In the genomic region with DNA sequence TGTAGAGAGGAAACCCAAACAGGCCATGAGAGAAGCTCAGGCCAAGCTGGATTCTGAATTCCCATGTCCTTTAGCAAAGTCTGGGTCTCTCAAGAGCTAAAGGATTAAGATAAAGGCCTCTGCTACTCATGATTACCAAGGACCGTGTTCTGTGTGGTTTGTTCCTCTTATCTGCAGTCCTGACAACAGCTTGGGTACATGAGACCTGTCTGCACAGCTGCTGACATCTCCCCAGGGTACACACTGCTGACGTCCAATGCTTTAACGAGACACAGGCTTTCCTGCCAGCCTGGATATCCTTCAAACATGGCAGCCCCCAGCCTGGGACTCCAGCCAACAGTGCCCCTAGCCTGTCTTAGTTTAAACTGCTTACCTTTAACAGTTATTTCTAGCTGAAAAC, we compare ENCODE assay signal across 16 cellular contexts.
DNase-seq lines count a peak whose midpoint lies in the region; ATAC-seq and TF ChIP-seq lines count a peak whose summit lies in the region.
"Had no signal": no experiment of that assay in that cellular context is flagged by ENCODE, and none has a peak within 500 bp of the region (broad histone marks: within the 10 kb centered on the region; RNA-seq: fewer than 3 reads in every experiment).

No MANE protein-coding gene starts in this region.

- no peaks in the 10 kb centered on the region for H3K27me3 ChIP-seq in SJCRH30
- no peaks in the 10 kb centered on the region for H3K27me3 ChIP-seq in trophoblast cell (ENCODE audit: insufficient read depth, low read length)

- H3K14ac ChIP-seq in trophoblast cell (ENCODE audit: low read length): no peak overlapping the region

- H2BK5ac ChIP-seq in trophoblast cell (ENCODE audit: low read depth, low read length, poor library complexity): no peak overlapping the region

- H3K36me3 ChIP-seq in SJCRH30: no peaks in the 10 kb centered on the region
- H3K36me3 ChIP-seq in trophoblast cell (ENCODE audit: control insufficient read depth in 1 of 2, insufficient read depth in 2 of 2, low read length in 2 of 2): no peaks in the 10 kb centered on the region

- intact Hi-C loops in Right ventricle myocardium superior (cut with DNase I) (no loop called here), cardiac septum (cut with DNase I) (loop anchor here (10.0 kb wide), 1 partner anchor 90 kb away; no protein-coding TSS in a partner anchor)

- no CpG with 5 or more reads among the region's 3 CpGs for WGBS in trophoblast cell (ENCODE audit: extremely low coverage, insufficient coverage, insufficient read length)

- H2BK12ac ChIP-seq in trophoblast cell (ENCODE audit: low read length): no peak overlapping the region

- TF ChIP-seq POLR2A in erythroblast (IDR thresholded peaks at IDR 0.05; ENCODE audit: low read length): peak; percentile 30

- H2AFZ ChIP-seq in trophoblast cell (ENCODE audit: insufficient read depth, low read length, poor library complexity): peak overlapping the region; percentile 23

- H3K79me1 ChIP-seq in trophoblast cell (ENCODE audit: low read length): no peaks in the 10 kb centered on the region

- peaks cover 10% of the 10 kb centered on the region for H3K4me1 ChIP-seq in SJCRH30
- H3K4me1 ChIP-seq in trophoblast cell (ENCODE audit: control insufficient read depth in 1 of 2, insufficient read depth in 2 of 2, low read length in 2 of 2): no peaks in the 10 kb centered on the region

- no peak overlapping the region for H3K9ac ChIP-seq in trophoblast cell (ENCODE audit: low read length)

- H3K79me2 ChIP-seq in trophoblast cell (ENCODE audit: control insufficient read depth, insufficient read depth, low read length, poor library complexity): no peaks in the 10 kb centered on the region

- no peak overlapping the region for H2AK5ac ChIP-seq in trophoblast cell (ENCODE audit: low read length)

- H4K91ac ChIP-seq in trophoblast cell (ENCODE audit: low read depth, low read length): no peak overlapping the region

- peak; percentile 95 for ATAC-seq in Right ventricle myocardium superior (ENCODE audit: poor library complexity)
- no peak for ATAC-seq in stimulated activated naive CD8-positive, alpha-beta T cell treated with anti-CD3 and anti-CD28 coated beads, Interleukin-15, Interleukin-2, amounts not matched to agents 100 U/mL and 50 U/mL, for 24 hours
- ATAC-seq: HepG2, Panc1 had no signal

- H3K4me2 ChIP-seq in trophoblast cell (ENCODE audit: low read length): no peak overlapping the region

- DNase-seq in Right ventricle myocardium superior: peak; percentile 53
- no peak for DNase-seq in cardiac septum (ENCODE audit: low spot score)
- DNase-seq in SJCRH30: peak; percentile 84 to 92
- peak; percentile 5 to 69 for DNase-seq in erythroblast (lab: John Stamatoyannopoulos, UW)
- DNase-seq in trophoblast cell: no peak
- no peak for DNase-seq in stimulated activated naive CD8-positive, alpha-beta T cell treated with anti-CD3 and anti-CD28 coated beads, Interleukin-15, Interleukin-2, amounts not matched to agents 100 U/mL and 50 U/mL, for 24 hours
- no peak for DNase-seq in cortex of kidney (lab: John Stamatoyannopoulos, UW)
- no peak for DNase-seq in CD1c-positive myeloid dendritic cell (ENCODE audit: extremely low spot score)
- DNase-seq: AML-193, H9, NCI-H2029, NCI-H2227 treated with DMSO at 0.1 percent for 48 hours, NCI-H526, SHP77 had no signal

- H3K9me3 ChIP-seq in SJCRH30 (replicated peaks) (no peaks in the 10 kb centered on the region), trophoblast cell (ENCODE audit: insufficient read depth, low read depth, low read length) (no peaks in the 10 kb centered on the region)

- H3K27ac ChIP-seq in SJCRH30 (no peak overlapping the region), trophoblast cell (ENCODE audit: low read depth, low read length) (no peak overlapping the region)

- no peak overlapping the region for H4K8ac ChIP-seq in trophoblast cell (ENCODE audit: low read depth, low read length)

- no peak overlapping the region for H4K12ac ChIP-seq in trophoblast cell (ENCODE audit: low read depth, low read length)

- H3K4me3 ChIP-seq in SJCRH30 (no peak overlapping the region), trophoblast cell (ENCODE audit: low read depth, low read length) (no peak overlapping the region)

- no peak overlapping the region for H3K18ac ChIP-seq in trophoblast cell (ENCODE audit: low read length)

- no peak overlapping the region for H3K23ac ChIP-seq in trophoblast cell (ENCODE audit: low read length)

- H3K4ac ChIP-seq in trophoblast cell (ENCODE audit: low read depth, low read length): no peak overlapping the region

- H2BK120ac ChIP-seq in trophoblast cell (ENCODE audit: insufficient read depth, low read length, poor library complexity): no peak overlapping the region

Comparison
In these comparisons a context has a peak if more than half of its experiments do, and no peak if none do; other contexts are left out.
1. DNase-seq: peak in Right ventricle myocardium superior (single experiment), SJCRH30 (2 of 2) and erythroblast (2 of 2); none in cardiac septum (single experiment), trophoblast cell (0 of 2), stimulated activated naive CD8-positive, alpha-beta T cell treated with anti-CD3 and anti-CD28 coated beads, Interleukin-15, Interleukin-2, amounts not matched to agents 100 U/mL and 50 U/mL, for 24 hours (single experiment), cortex of kidney (single experiment) and CD1c-positive myeloid dendritic cell (single experiment).